In genomic region chr2:100984892-100985307, GRCh38 we compare ENCODE assay signal across 8 cellular contexts. TPM values are rescaled to one million over a fixed set of nuclear protein-coding genes. Genes with fewer than 3 reads are reported as not detected.
DNase-seq lines count a peak whose midpoint lies in the region; ATAC-seq and TF ChIP-seq lines count a peak whose summit lies in the region.

No MANE protein-coding gene starts in this region.

- peaks cover 18% of the 10 kb centered on the region for H3K4me1 ChIP-seq in neural progenitor cell

- no peaks in the 10 kb centered on the region for H3K4me1 Mint-ChIP-seq in activated T-helper 1 cell treated with anti-CD3 and anti-CD28 coated beads, Interleukin-12 subunit alpha, Interleukin-12 subunit beta, Interleukin-2, Interleukin-4 antibody, amounts not matched to agents 30 ng/mL and 10 ng/mL and 1 ng/mL, durations not matched to agents 14 hours and 24 hours and 36 hours (ENCODE audit: low read depth)
- H3K4me1 Mint-ChIP-seq in neural progenitor cell: peaks cover 22% of the 10 kb centered on the region

- no peak overlapping the region for H3K4me3 Mint-ChIP-seq in activated T-helper 1 cell treated with anti-CD3 and anti-CD28 coated beads, Interleukin-12 subunit alpha, Interleukin-12 subunit beta, Interleukin-2, Interleukin-4 antibody, amounts not matched to agents 30 ng/mL and 10 ng/mL and 1 ng/mL, durations not matched to agents 14 hours and 24 hours and 36 hours
- no peak overlapping the region for H3K4me3 Mint-ChIP-seq in neural progenitor cell

- H3K4me3 ChIP-seq in neural progenitor cell: no peak overlapping the region

- H3K4me2 ChIP-seq in neural progenitor cell: no peak overlapping the region

- H4K20me1 ChIP-seq in neural progenitor cell (ENCODE audit: low read depth): no peaks in the 10 kb centered on the region

- H3K27ac ChIP-seq in neural progenitor cell (no peak overlapping the region), substantia nigra (ENCODE audit: low read depth, low read length, poor library complexity, severe bottlenecking) (no peak overlapping the region)

- ATAC-seq in GM18868 (IDR thresholded peaks at IDR 0.05; ENCODE audit: unreplicated experiment): no peak

- no peaks in the 10 kb centered on the region for H3K9me3 Mint-ChIP-seq in activated T-helper 1 cell treated with anti-CD3 and anti-CD28 coated beads, Interleukin-12 subunit alpha, Interleukin-12 subunit beta, Interleukin-2, Interleukin-4 antibody, amounts not matched to agents 30 ng/mL and 10 ng/mL and 1 ng/mL, durations not matched to agents 14 hours and 24 hours and 36 hours
- H3K9me3 Mint-ChIP-seq in neural progenitor cell: no peaks in the 10 kb centered on the region

- H2AFZ ChIP-seq in neural progenitor cell (replicated peaks): no peak overlapping the region

- DNase-seq in HT-29 (ENCODE audit: low spot score) (peak; percentile 78), RPMI7951 (ENCODE audit: low read depth) (peak; percentile 65), fibroblast of the conjunctiva (ENCODE audit: low read depth) (peak; percentile 66), neural progenitor cell (ENCODE audit: low spot score) (peak; percentile 85), substantia nigra (lab: John Stamatoyannopoulos, UW) (peak in 42 of 49 donors; percentile 6 to 75 (median 46))
- peak; percentile 49 for DNase-seq in activated T-helper 1 cell treated with anti-CD3 and anti-CD28 coated beads, Interleukin-12 subunit alpha, Interleukin-12 subunit beta, Interleukin-2, Interleukin-4 antibody, amounts not matched to agents 30 ng/mL and 10 ng/mL and 1 ng/mL, durations not matched to agents 14 hours and 24 hours and 36 hours (ENCODE audit: low spot score)

- H3F3A ChIP-seq in neural progenitor cell (ENCODE audit: low read depth): peaks cover 12% of the 10 kb centered on the region

- H3K27me3 ChIP-seq in neural progenitor cell: no peaks in the 10 kb centered on the region

- H3K79me2 ChIP-seq in neural progenitor cell (ENCODE audit: low read depth): no peaks in the 10 kb centered on the region

- no peak overlapping the region for H3K9ac ChIP-seq in neural progenitor cell

- TF ChIP-seq CTCF in GM12874 (IDR thresholded peaks at IDR 0.05; ENCODE audit: insufficient read depth, low read depth, low read length): peak; percentile 91
- TF ChIP-seq CTCF in neural progenitor cell (IDR thresholded peaks at IDR 0.05): peak; percentile 87

- no peaks in the 10 kb centered on the region for H3K36me3 ChIP-seq in neural progenitor cell

- H3K27ac Mint-ChIP-seq in activated T-helper 1 cell treated with anti-CD3 and anti-CD28 coated beads, Interleukin-12 subunit alpha, Interleukin-12 subunit beta, Interleukin-2, Interleukin-4 antibody, amounts not matched to agents 30 ng/mL and 10 ng/mL and 1 ng/mL, durations not matched to agents 14 hours and 24 hours and 36 hours: no peak overlapping the region
- no peak overlapping the region for H3K27ac Mint-ChIP-seq in neural progenitor cell

- H3K36me3 Mint-ChIP-seq in activated T-helper 1 cell treated with anti-CD3 and anti-CD28 coated beads, Interleukin-12 subunit alpha, Interleukin-12 subunit beta, Interleukin-2, Interleukin-4 antibody, amounts not matched to agents 30 ng/mL and 10 ng/mL and 1 ng/mL, durations not matched to agents 14 hours and 24 hours and 36 hours (ENCODE audit: low read depth): no peaks in the 10 kb centered on the region
- H3K36me3 Mint-ChIP-seq in neural progenitor cell: no peaks in the 10 kb centered on the region

- intact Hi-C loops in activated T-helper 1 cell treated with anti-CD3 and anti-CD28 coated beads, Interleukin-12 subunit alpha, Interleukin-12 subunit beta, Interleukin-2, Interleukin-4 antibody, amounts not matched to agents 30 ng/mL and 10 ng/mL and 1 ng/mL, durations not matched to agents 14 hours and 24 hours and 36 hours (cut with micrococcal nuclease): loop anchor here (1.0 to 10.0 kb wide), 6 partner anchors 66 to 720 kb away; no protein-coding TSS in a partner anchor

- H3K27me3 Mint-ChIP-seq in activated T-helper 1 cell treated with anti-CD3 and anti-CD28 coated beads, Interleukin-12 subunit alpha, Interleukin-12 subunit beta, Interleukin-2, Interleukin-4 antibody, amounts not matched to agents 30 ng/mL and 10 ng/mL and 1 ng/mL, durations not matched to agents 14 hours and 24 hours and 36 hours (ENCODE audit: insufficient read depth): no peaks in the 10 kb centered on the region
- H3K27me3 Mint-ChIP-seq in neural progenitor cell (ENCODE audit: insufficient read depth, low read depth): no peaks in the 10 kb centered on the region

- no peaks in the 10 kb centered on the region for H3K9me3 ChIP-seq in neural progenitor cell (ENCODE audit: low read depth)

RNA-seq across cellular contexts. Expression of gene RPL31, which starts 17.2 kb away (rescaled TPM):
- total RNA-seq in HT-29 (2014; rRNA removed; shearing (Covaris generic)): 1,454 and 1,668 TPM in 2 replicates
- 1,686 and 1,803 TPM in 2 replicates for total RNA-seq in RPMI7951 (2014; rRNA removed; shearing (Covaris generic))
- 1,048 and 1,092 TPM in 2 replicates for total RNA-seq in activated T-helper 1 cell treated with anti-CD3 and anti-CD28 coated beads, Interleukin-12 subunit alpha, Interleukin-12 subunit beta, Interleukin-2, Interleukin-4 antibody, amounts not matched to agents 30 ng/mL and 10 ng/mL and 1 ng/mL, durations not matched to agents 14 hours and 24 hours and 36 hours
- 2,151 and 2,596 TPM in 2 replicates for total RNA-seq in neural progenitor cell (ENCODE audit: low replicate concordance)
